In genomic region chr19:39032164-39032918, GRCh38 we compare ENCODE assay signal across 1 cellular context.
A peak's percentile ranks its signal among the peaks of the same experiment; 100 is the strongest.
TF ChIP-seq lines count a peak whose summit lies in the region.

FBXO27 (minus strand) TSS chr19:39032549; CDS start chr19:39032227, 322 bp downstream.

TF ChIP-seq in K562, 482 proteins besides CTCF, POLR2A, EP300 and RAD21 (continued from another document):
- TF ChIP-seq, protein P1, sequence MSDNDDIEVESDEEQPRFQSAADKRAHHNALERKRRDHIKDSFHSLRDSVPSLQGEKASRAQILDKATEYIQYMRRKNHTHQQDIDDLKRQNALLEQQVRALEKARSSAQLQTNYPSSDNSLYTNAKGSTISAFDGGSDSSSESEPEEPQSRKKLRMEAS (CRISPR knock-in tag; IDR thresholded peaks at IDR 0.05), result peak; percentile 28; the same call in 1 of the 2 replicates
- TF ChIP-seq, protein P2, sequence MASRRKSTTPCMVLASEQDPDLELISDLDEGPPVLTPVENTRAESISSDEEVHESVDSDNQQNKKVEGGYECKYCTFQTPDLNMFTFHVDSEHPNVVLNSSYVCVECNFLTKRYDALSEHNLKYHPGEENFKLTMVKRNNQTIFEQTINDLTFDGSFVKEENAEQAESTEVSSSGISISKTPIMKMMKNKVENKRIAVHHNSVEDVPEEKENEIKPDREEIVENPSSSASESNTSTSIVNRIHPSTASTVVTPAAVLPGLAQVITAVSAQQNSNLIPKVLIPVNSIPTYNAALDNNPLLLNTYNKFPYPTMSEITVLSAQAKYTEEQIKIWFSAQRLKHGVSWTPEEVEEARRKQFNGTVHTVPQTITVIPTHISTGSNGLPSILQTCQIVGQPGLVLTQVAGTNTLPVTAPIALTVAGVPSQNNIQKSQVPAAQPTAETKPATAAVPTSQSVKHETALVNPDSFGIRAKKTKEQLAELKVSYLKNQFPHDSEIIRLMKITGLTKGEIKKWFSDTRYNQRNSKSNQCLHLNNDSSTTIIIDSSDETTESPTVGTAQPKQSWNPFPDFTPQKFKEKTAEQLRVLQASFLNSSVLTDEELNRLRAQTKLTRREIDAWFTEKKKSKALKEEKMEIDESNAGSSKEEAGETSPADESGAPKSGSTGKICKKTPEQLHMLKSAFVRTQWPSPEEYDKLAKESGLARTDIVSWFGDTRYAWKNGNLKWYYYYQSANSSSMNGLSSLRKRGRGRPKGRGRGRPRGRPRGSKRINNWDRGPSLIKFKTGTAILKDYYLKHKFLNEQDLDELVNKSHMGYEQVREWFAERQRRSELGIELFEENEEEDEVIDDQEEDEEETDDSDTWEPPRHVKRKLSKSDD (conservative IDR thresholded peaks at IDR 0.05; ENCODE audit: low read length), result no peak
- TF ChIP-seq CTBP1 (IDR thresholded peaks at IDR 0.05; ENCODE audit: borderline replicate concordance), result 0 out of 2 replicates have a peak, but pooled peaks have one; percentile 13
- TF ChIP-seq CREB1 (IDR thresholded peaks at IDR 0.05), result no peak
- 0 out of 2 replicates have a peak, but pooled peaks have one; percentile 18 for TF ChIP-seq CREB1 (CRISPR knock-in tag; IDR thresholded peaks at IDR 0.05)
- TF ChIP-seq, protein P3, sequence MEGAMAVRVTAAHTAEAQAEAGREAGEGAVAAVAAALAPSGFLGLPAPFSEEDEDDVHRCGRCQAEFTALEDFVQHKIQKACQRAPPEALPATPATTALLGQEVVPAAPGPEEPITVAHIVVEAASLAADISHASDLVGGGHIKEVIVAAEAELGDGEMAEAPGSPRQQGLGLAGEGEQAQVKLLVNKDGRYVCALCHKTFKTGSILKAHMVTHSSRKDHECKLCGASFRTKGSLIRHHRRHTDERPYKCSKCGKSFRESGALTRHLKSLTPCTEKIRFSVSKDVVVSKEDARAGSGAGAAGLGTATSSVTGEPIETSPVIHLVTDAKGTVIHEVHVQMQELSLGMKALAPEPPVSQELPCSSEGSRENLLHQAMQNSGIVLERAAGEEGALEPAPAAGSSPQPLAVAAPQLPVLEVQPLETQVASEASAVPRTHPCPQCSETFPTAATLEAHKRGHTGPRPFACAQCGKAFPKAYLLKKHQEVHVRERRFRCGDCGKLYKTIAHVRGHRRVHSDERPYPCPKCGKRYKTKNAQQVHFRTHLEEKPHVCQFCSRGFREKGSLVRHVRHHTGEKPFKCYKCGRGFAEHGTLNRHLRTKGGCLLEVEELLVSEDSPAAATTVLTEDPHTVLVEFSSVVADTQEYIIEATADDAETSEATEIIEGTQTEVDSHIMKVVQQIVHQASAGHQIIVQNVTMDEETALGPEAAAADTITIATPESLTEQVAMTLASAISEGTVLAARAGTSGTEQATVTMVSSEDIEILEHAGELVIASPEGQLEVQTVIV (CRISPR knock-in tag; IDR thresholded peaks at IDR 0.05; ENCODE audit: borderline replicate concordance), result no peak
- TF ChIP-seq LCOR (CRISPR knock-in tag; IDR thresholded peaks at IDR 0.05), result peak; percentile 78; the same call in 1 of the 2 replicates
- TF ChIP-seq, protein P4, sequence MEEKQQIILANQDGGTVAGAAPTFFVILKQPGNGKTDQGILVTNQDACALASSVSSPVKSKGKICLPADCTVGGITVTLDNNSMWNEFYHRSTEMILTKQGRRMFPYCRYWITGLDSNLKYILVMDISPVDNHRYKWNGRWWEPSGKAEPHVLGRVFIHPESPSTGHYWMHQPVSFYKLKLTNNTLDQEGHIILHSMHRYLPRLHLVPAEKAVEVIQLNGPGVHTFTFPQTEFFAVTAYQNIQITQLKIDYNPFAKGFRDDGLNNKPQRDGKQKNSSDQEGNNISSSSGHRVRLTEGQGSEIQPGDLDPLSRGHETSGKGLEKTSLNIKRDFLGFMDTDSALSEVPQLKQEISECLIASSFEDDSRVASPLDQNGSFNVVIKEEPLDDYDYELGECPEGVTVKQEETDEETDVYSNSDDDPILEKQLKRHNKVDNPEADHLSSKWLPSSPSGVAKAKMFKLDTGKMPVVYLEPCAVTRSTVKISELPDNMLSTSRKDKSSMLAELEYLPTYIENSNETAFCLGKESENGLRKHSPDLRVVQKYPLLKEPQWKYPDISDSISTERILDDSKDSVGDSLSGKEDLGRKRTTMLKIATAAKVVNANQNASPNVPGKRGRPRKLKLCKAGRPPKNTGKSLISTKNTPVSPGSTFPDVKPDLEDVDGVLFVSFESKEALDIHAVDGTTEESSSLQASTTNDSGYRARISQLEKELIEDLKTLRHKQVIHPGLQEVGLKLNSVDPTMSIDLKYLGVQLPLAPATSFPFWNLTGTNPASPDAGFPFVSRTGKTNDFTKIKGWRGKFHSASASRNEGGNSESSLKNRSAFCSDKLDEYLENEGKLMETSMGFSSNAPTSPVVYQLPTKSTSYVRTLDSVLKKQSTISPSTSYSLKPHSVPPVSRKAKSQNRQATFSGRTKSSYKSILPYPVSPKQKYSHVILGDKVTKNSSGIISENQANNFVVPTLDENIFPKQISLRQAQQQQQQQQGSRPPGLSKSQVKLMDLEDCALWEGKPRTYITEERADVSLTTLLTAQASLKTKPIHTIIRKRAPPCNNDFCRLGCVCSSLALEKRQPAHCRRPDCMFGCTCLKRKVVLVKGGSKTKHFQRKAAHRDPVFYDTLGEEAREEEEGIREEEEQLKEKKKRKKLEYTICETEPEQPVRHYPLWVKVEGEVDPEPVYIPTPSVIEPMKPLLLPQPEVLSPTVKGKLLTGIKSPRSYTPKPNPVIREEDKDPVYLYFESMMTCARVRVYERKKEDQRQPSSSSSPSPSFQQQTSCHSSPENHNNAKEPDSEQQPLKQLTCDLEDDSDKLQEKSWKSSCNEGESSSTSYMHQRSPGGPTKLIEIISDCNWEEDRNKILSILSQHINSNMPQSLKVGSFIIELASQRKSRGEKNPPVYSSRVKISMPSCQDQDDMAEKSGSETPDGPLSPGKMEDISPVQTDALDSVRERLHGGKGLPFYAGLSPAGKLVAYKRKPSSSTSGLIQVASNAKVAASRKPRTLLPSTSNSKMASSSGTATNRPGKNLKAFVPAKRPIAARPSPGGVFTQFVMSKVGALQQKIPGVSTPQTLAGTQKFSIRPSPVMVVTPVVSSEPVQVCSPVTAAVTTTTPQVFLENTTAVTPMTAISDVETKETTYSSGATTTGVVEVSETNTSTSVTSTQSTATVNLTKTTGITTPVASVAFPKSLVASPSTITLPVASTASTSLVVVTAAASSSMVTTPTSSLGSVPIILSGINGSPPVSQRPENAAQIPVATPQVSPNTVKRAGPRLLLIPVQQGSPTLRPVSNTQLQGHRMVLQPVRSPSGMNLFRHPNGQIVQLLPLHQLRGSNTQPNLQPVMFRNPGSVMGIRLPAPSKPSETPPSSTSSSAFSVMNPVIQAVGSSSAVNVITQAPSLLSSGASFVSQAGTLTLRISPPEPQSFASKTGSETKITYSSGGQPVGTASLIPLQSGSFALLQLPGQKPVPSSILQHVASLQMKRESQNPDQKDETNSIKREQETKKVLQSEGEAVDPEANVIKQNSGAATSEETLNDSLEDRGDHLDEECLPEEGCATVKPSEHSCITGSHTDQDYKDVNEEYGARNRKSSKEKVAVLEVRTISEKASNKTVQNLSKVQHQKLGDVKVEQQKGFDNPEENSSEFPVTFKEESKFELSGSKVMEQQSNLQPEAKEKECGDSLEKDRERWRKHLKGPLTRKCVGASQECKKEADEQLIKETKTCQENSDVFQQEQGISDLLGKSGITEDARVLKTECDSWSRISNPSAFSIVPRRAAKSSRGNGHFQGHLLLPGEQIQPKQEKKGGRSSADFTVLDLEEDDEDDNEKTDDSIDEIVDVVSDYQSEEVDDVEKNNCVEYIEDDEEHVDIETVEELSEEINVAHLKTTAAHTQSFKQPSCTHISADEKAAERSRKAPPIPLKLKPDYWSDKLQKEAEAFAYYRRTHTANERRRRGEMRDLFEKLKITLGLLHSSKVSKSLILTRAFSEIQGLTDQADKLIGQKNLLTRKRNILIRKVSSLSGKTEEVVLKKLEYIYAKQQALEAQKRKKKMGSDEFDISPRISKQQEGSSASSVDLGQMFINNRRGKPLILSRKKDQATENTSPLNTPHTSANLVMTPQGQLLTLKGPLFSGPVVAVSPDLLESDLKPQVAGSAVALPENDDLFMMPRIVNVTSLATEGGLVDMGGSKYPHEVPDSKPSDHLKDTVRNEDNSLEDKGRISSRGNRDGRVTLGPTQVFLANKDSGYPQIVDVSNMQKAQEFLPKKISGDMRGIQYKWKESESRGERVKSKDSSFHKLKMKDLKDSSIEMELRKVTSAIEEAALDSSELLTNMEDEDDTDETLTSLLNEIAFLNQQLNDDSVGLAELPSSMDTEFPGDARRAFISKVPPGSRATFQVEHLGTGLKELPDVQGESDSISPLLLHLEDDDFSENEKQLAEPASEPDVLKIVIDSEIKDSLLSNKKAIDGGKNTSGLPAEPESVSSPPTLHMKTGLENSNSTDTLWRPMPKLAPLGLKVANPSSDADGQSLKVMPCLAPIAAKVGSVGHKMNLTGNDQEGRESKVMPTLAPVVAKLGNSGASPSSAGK (IDR thresholded peaks at IDR 0.05), result peak; percentile 74; the same call in 1 of the 2 replicates
- 0 out of 2 replicates have a peak, but pooled peaks have one; percentile 53 for TF ChIP-seq ZNF143 (CRISPR knock-in tag; IDR thresholded peaks at IDR 0.05)
TF ChIP-seq in K562: peak in this region for 15.
